In the genomic region with DNA sequence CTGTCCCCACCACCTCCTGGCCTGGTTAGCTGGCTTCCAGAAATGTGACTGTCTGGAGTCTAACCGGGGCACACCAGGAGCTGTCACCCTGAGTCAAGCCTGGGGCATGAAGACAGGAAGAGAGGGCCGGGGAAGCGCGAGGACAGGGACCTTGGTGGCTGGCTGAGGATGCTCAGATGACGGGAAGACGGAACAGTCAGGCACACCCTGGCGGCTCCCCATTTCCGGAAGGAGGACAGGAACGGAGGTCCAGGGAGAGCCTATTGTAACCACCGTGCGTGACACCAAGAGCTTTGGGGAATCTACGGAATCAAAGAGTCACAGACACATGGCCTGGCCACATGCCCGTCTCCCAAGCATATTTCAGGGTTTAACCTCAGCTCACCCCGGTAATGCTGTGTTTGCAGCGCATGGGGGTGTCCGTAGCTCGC, we compare ENCODE assay signal across 12 cellular contexts. TPM values are rescaled to one million over a fixed set of nuclear protein-coding genes. Genes with fewer than 3 reads are reported as not detected.
DNase-seq lines count a peak whose midpoint lies in the region; ATAC-seq and TF ChIP-seq lines count a peak whose summit lies in the region.
"Had no signal": no experiment of that assay in that cellular context is flagged by ENCODE, and none has a peak within 500 bp of the region (broad histone marks: within the 10 kb centered on the region; RNA-seq: fewer than 3 reads in every experiment).

No MANE protein-coding gene starts in this region.

- peak overlapping the region; percentile 78 for H3K9ac ChIP-seq in BLaER1

- H3K4me2 ChIP-seq in BLaER1, result peak overlapping the region; percentile 87

- intact Hi-C loops in natural killer cell (cut with micrococcal nuclease), result no loop called here

- H3K4me3 ChIP-seq in BLaER1, result peak overlapping the region; percentile 51
- H3K4me3 ChIP-seq: right lobe of liver, uterus had no signal

- peak overlapping the region; percentile 90 for H3K27ac ChIP-seq in BLaER1
- H3K27ac ChIP-seq: right lobe of liver, uterus had no signal

- H3K9me3 Mint-ChIP-seq in activated T-helper 17 cell treated with anti-CD3 and anti-CD28 coated beads, Interleukin-2, amount 50 U/mL, for 72 hours, result no peaks in the 10 kb centered on the region
- no peaks in the 10 kb centered on the region for H3K9me3 Mint-ChIP-seq in natural killer cell
- no peaks in the 10 kb centered on the region for H3K9me3 Mint-ChIP-seq in progenitor cell of endocrine pancreas (ENCODE audit: low read depth)
- H3K9me3 Mint-ChIP-seq: activated T-cell treated with anti-CD3 and anti-CD28 coated beads, Interleukin-2, amount 50 U/mL, for 72 hours had no signal

- peaks cover 100% of the 10 kb centered on the region for H3K4me1 ChIP-seq in BLaER1
- H3K4me1 ChIP-seq: right lobe of liver, uterus had no signal

- peak overlapping the region; percentile 88 for H3K27ac Mint-ChIP-seq in activated T-helper 17 cell treated with anti-CD3 and anti-CD28 coated beads, Interleukin-2, amount 50 U/mL, for 72 hours
- H3K27ac Mint-ChIP-seq in natural killer cell, result peak overlapping the region in 1 of 2 donors; percentile 77
- no peak overlapping the region for H3K27ac Mint-ChIP-seq in progenitor cell of endocrine pancreas
- H3K27ac Mint-ChIP-seq: activated T-cell treated with anti-CD3 and anti-CD28 coated beads, Interleukin-2, amount 50 U/mL, for 72 hours had no signal

- TF ChIP-seq CTCF in natural killer cell (IDR thresholded peaks at IDR 0.05) (no peak), progenitor cell of endocrine pancreas (IDR thresholded peaks at IDR 0.05; ENCODE audit: unreplicated experiment) (no peak)

- peaks cover 27% of the 10 kb centered on the region for H3K4me1 Mint-ChIP-seq in activated T-helper 17 cell treated with anti-CD3 and anti-CD28 coated beads, Interleukin-2, amount 50 U/mL, for 72 hours
- H3K4me1 Mint-ChIP-seq in natural killer cell, result peaks cover 18 to 52% of the 10 kb centered on the region in 2 donors
- peaks cover 2% of the 10 kb centered on the region for H3K4me1 Mint-ChIP-seq in progenitor cell of endocrine pancreas (ENCODE audit: low read depth)

- H3K27me3 ChIP-seq in BLaER1, result no peaks in the 10 kb centered on the region
- H3K27me3 ChIP-seq: right lobe of liver, uterus had no signal

- peak; percentile 84 for DNase-seq in NCI-H82 (lab: John Stamatoyannopoulos, UW)
- DNase-seq in natural killer cell, result no peak
- no peak for DNase-seq in SK-N-DZ (ENCODE audit: low spot score)
- no peak for DNase-seq in progenitor cell of endocrine pancreas (ENCODE audit: low spot score, unreplicated experiment)
- no peak for DNase-seq in anterior cingulate cortex (lab: John Stamatoyannopoulos, UW)
- no peak for DNase-seq in NCI-H748 treated with DMSO at 0.1 percent for 48 hours (lab: John Stamatoyannopoulos, UW)
- DNase-seq: AML-193, right lobe of liver, uterus had no signal

- H3K36me3 ChIP-seq in BLaER1, result no peaks in the 10 kb centered on the region
- H3K36me3 ChIP-seq: right lobe of liver, uterus had no signal

- H3K9me3 ChIP-seq in BLaER1, result no peaks in the 10 kb centered on the region
- H3K9me3 ChIP-seq: right lobe of liver, uterus had no signal

- peak; percentile 44 for ATAC-seq in activated T-helper 17 cell treated with anti-CD3 and anti-CD28 coated beads, Interleukin-2, amount 50 U/mL, for 72 hours (replicated peaks)
- ATAC-seq in natural killer cell, result no peak

- no peaks in the 10 kb centered on the region for H4K20me1 ChIP-seq in BLaER1

- no peaks in the 10 kb centered on the region for H3K36me3 Mint-ChIP-seq in activated T-helper 17 cell treated with anti-CD3 and anti-CD28 coated beads, Interleukin-2, amount 50 U/mL, for 72 hours (ENCODE audit: low read depth)
- H3K36me3 Mint-ChIP-seq in natural killer cell (no peaks in the 10 kb centered on the region), progenitor cell of endocrine pancreas (ENCODE audit: insufficient read depth) (no peaks in the 10 kb centered on the region)

- peak overlapping the region; percentile 72 for H3K4me3 Mint-ChIP-seq in activated T-helper 17 cell treated with anti-CD3 and anti-CD28 coated beads, Interleukin-2, amount 50 U/mL, for 72 hours
- H3K4me3 Mint-ChIP-seq in natural killer cell (peak overlapping the region; percentile 81), progenitor cell of endocrine pancreas (ENCODE audit: low read depth) (no peak overlapping the region)

- H3K27me3 Mint-ChIP-seq in activated T-helper 17 cell treated with anti-CD3 and anti-CD28 coated beads, Interleukin-2, amount 50 U/mL, for 72 hours, result no peaks in the 10 kb centered on the region
- H3K27me3 Mint-ChIP-seq in natural killer cell (ENCODE audit: low read depth in 2 of 2) (peaks cover 55 to 65% of the 10 kb centered on the region in 2 donors), progenitor cell of endocrine pancreas (peaks cover 39% of the 10 kb centered on the region)

RNA-seq across cellular contexts. Expression of gene SDK2, which starts 51.7 kb away (rescaled TPM):
- total RNA-seq in activated T-helper 17 cell treated with anti-CD3 and anti-CD28 coated beads, Interleukin-2, amount 50 U/mL, for 72 hours, result under 1 TPM; 0.19 to 0.26 TPM
- total RNA-seq in natural killer cell (under 1 TPM; 0.41 to 0.90 (median 0.49) TPM), progenitor cell of endocrine pancreas (6.7 and 7.1 TPM in 2 replicates)
- 1.7 and 2.4 TPM in 2 replicates for polyA plus RNA-seq in SK-N-DZ (2014; cell fraction: cytosol; rRNA removed)
- 0.85 and 1.3 TPM in 2 replicates for polyA plus RNA-seq in SK-N-DZ (2014; cell fraction: nucleus; rRNA removed)
